In genomic region chr14:68225321-68225720, GRCh38 we compare ENCODE assay signal across 27 cellular contexts.
"Had no signal": no experiment of that assay in that cellular context is flagged by ENCODE, and none has a peak within 500 bp of the region (broad histone marks: within the 10 kb centered on the region; RNA-seq: fewer than 3 reads in every experiment).

No MANE protein-coding gene starts in this region.

- H3K9me3 Mint-ChIP-seq: activated naive CD4-positive, alpha-beta T cell treated with anti-CD3 and anti-CD28 coated beads for 36 hours had no signal

- H3K9me3 ChIP-seq: SJSA1 had no signal

- ATAC-seq: activated CD8-positive, alpha-beta T cell treated with anti-CD3 and anti-CD28 coated beads, Interleukin-2, amount 10 ng/mL, durations not matched to agents 7 days and 5 days; K562; Right ventricle myocardium inferior; SK-N-SH treated with all-trans-retinoic acid at 6 μM for 48 hours; WTC11 had no signal

- H3K27ac ChIP-seq: cardiac muscle cell, SJSA1 had no signal

- H3K27me3 ChIP-seq: cardiac muscle cell, SJSA1 had no signal

- DNase-seq: activated CD4-positive, alpha-beta T cell treated with anti-CD3 and anti-CD28 coated beads for 48 hours; activated CD4-positive, alpha-beta T cell treated with anti-CD3 and anti-CD28 coated beads, Interleukin-2, amount 50 U/mL, for 4 hours; activated CD4-positive, CD25-positive, alpha-beta regulatory T cell treated with anti-CD3 and anti-CD28 coated beads, Interleukin-2, amount 50 U/mL, for 72 hours; activated CD8-positive, alpha-beta memory T cell treated with anti-CD3 and anti-CD28 coated beads, Interleukin-2, amount 50 U/mL, for 48 hours; activated CD8-positive, alpha-beta T cell treated with anti-CD3 and anti-CD28 coated beads, Interleukin-2, amount 10 ng/mL, durations not matched to agents 7 days and 5 days; activated effector memory CD4-positive, alpha-beta T cell treated with anti-CD3 and anti-CD28 coated beads, Interleukin-2, amount 50 U/mL, for 16 hours; activated naive CD4-positive, alpha-beta T cell treated with anti-CD3 and anti-CD28 coated beads for 36 hours; activated T-cell treated with anti-CD3 and anti-CD28 coated beads, Interleukin-2, amount 50 U/mL, for 1 hour; amygdala; Kasumi-1; NCI-H1105; NCI-H1436; NCI-H1694 treated with DMSO at 0.1 percent for 48 hours; NCI-H2081; NCI-H446; NCI-H524; RPMI8226 had no signal

- H3K4me3 Mint-ChIP-seq: activated CD8-positive, alpha-beta T cell treated with anti-CD3 and anti-CD28 coated beads, Interleukin-2, amount 10 ng/mL, durations not matched to agents 7 days and 5 days; activated naive CD4-positive, alpha-beta T cell treated with anti-CD3 and anti-CD28 coated beads for 36 hours; activated naive CD8-positive, alpha-beta T cell; brain; T-helper 1 cell treated with Interleukin-12 subunit alpha and Interleukin-12 subunit beta and Interleukin-4 antibody, amounts not matched to agents 30 μg/mL and 1 μg/mL, for 36 hours; WTC11 had no signal

- FAIRE-seq: astrocyte, K562 had no signal

- H3K27ac Mint-ChIP-seq: activated CD8-positive, alpha-beta T cell treated with anti-CD3 and anti-CD28 coated beads, Interleukin-2, amount 10 ng/mL, durations not matched to agents 7 days and 5 days; activated naive CD4-positive, alpha-beta T cell treated with anti-CD3 and anti-CD28 coated beads for 36 hours; activated naive CD8-positive, alpha-beta T cell; T-helper 1 cell treated with Interleukin-12 subunit alpha and Interleukin-12 subunit beta and Interleukin-4 antibody, amounts not matched to agents 30 μg/mL and 1 μg/mL, for 36 hours; WTC11 had no signal

- H3K27me3 Mint-ChIP-seq: activated naive CD8-positive, alpha-beta T cell; brain had no signal

- H3K4me3 ChIP-seq: cardiac muscle cell, K562, SJSA1 had no signal

- H3K36me3 ChIP-seq: cardiac muscle cell, SJSA1 had no signal
